ENCODE assay signal across 16 cellular contexts in the genomic region with DNA sequence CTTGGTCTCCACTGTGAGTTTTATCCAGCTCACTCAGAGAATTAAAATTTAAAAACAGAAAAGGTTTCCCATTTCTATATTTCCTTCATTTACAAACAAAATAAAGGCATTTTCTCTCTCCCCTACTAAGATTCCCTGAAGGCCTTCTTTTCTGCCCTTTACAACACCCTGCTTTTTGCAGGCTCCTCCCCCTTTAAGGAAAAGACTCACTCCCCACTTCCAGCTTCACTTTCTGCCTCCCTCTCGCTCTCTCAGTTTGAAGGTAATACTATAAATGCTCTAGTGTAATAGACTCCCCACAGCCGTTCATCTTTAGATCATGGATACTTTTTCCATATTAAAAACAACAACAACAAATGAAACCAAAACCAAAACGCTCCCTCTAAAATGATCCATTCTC.
"Had no signal": no experiment of that assay in that cellular context is flagged by ENCODE, and none has a peak within 500 bp of the region (broad histone marks: within the 10 kb centered on the region; RNA-seq: fewer than 3 reads in every experiment).

No MANE protein-coding gene starts in this region.

- H3K4me1 ChIP-seq: testis had no signal

- DNase-seq: activated CD4-positive, alpha-beta memory T cell treated with anti-CD3 and anti-CD28 coated beads for 36 hours; activated gamma-delta T cell; activated naive CD8-positive, alpha-beta T cell treated with anti-CD3 and anti-CD28 coated beads, Interleukin-2, amount 50 U/mL, for 24 hours; activated T-cell treated with anti-CD3 and anti-CD28 coated beads, Interleukin-2, amount 50 U/mL, for 48 hours; foreskin melanocyte; heart right ventricle; islet precursor cell; mammary epithelial cell; natural killer cell; stimulated activated CD4-positive, alpha-beta T cell treated with anti-CD3 and anti-CD28 coated beads, Interleukin-4, amount 100 ng/mL, for 24 hours; testis had no signal

- H3K27me3 ChIP-seq: cardiac muscle cell, ovary, testis had no signal

- H3K27ac ChIP-seq: cardiac muscle cell, heart right ventricle, ovary, testis had no signal

- FAIRE-seq: astrocyte, endothelial cell of umbilical vein had no signal

- ATAC-seq: activated naive CD8-positive, alpha-beta T cell treated with anti-CD3 and anti-CD28 coated beads, Interleukin-2, amount 50 U/mL, for 24 hours; heart right ventricle; left lobe of liver; natural killer cell had no signal

- H3K9me3 ChIP-seq: heart right ventricle, ovary, testis had no signal

- H3K4me3 ChIP-seq: cardiac muscle cell, heart right ventricle, ovary, testis had no signal

- H3K36me3 ChIP-seq: cardiac muscle cell, heart right ventricle, ovary had no signal
